ENCODE assay signal across 18 cellular contexts in genomic region chr7:47239927-47240570, GRCh38.
A peak's percentile ranks its signal among the peaks of the same experiment; 100 is the strongest.
DNase-seq lines count a peak whose midpoint lies in the region; ATAC-seq, FAIRE-seq and TF ChIP-seq lines count a peak whose summit lies in the region.
"Had no signal": no experiment of that assay in that cellular context is flagged by ENCODE, and none has a peak within 500 bp of the region (broad histone marks: within the 10 kb centered on the region; RNA-seq: fewer than 3 reads in every experiment).

No MANE protein-coding gene starts in this region.

- no TSS peak for BruUV-seq in HepG2 (replicated peaks; lab: Mats Ljungman, UMichigan)

- no peak overlapping the region for H3K4me2 ChIP-seq in HepG2 (ENCODE audit: low read depth, low read length)
- H3K4me2 ChIP-seq: BLaER1 treated with 17β-estradiol and CSF1 and Interleukin-3, amounts not matched to agents 10 nM and 100 nM had no signal

- no peak for TF ChIP-seq EP300 in HepG2 (IDR thresholded peaks at IDR 0.05; ENCODE audit: low read depth in 2 of 2, low read length in 2 of 2)
- TF ChIP-seq EP300 in HepG2 (CRISPR knock-in tag; IDR thresholded peaks at IDR 0.05; ENCODE audit: borderline replicate concordance) = no peak
- TF ChIP-seq EP300 in tibial nerve (IDR thresholded peaks at IDR 0.05) = peak; percentile 35 to 90

- CTCF ChIA-PET in HepG2 (lab: Yijun Ruan, JAX; ENCODE audit: low intra/inter-chr PET ratio, low total read pairs) = no interaction called here

- 4% methylated on average over 4 of the region's 4 CpGs for WGBS in HepG2 (ENCODE audit: low lambda C conversion rate)
- WGBS in tibial nerve, 2 donors = 51 to 60% methylated on average over 4 of the region's 4 CpGs

- H3K27me3 ChIP-seq in HepG2 (ENCODE audit: control insufficient read depth in 1 of 2, insufficient read depth in 2 of 2, low read length in 2 of 2) = peaks cover 0 to 8% of the 10 kb centered on the region in 2 experiments; a peak in 3 of 5 replicates
- H3K27me3 ChIP-seq in tibial nerve = no peaks in the 10 kb centered on the region
- H3K27me3 ChIP-seq: BLaER1 treated with 17β-estradiol and CSF1 and Interleukin-3, amounts not matched to agents 10 nM and 100 nM had no signal

- no peak for FAIRE-seq in HepG2 (lab: Jason Lieb, UNC)
- FAIRE-seq: GM18507 had no signal

- H3K4me3 ChIP-seq in HepG2 (replicated peaks in 1 of 3; ENCODE audit: insufficient read depth in 1 of 3, low read depth in 2 of 3, low read length in 3 of 3) = no peak overlapping the region
- no peak overlapping the region for H3K4me3 ChIP-seq in tibial nerve
- H3K4me3 ChIP-seq in foreskin fibroblast (ENCODE audit: low read depth in 1 of 2, low read length in 2 of 2) = no peak overlapping the region
- H3K4me3 ChIP-seq: BLaER1 treated with 17β-estradiol and CSF1 and Interleukin-3, amounts not matched to agents 10 nM and 100 nM had no signal

- peak; percentile 45 for ATAC-seq in HepG2
- ATAC-seq in GM21447 (IDR thresholded peaks at IDR 0.05; ENCODE audit: unreplicated experiment) = no peak

- TF ChIP-seq POLR2A in HepG2 (IDR thresholded peaks at IDR 0.05; ENCODE audit: insufficient read depth in 1 of 2, low read depth in 2 of 2, low read length in 2 of 2) (no peak), tibial nerve (IDR thresholded peaks at IDR 0.05) (no peak)

- peaks cover 8% of the 10 kb centered on the region; the same call in 1 of the 2 replicates for H3K4me1 ChIP-seq in HepG2 (ENCODE audit: insufficient read depth, low read length)
- peaks cover 0 to 36% (median 0%) of the 10 kb centered on the region in 4 donors for H3K4me1 ChIP-seq in tibial nerve

- peak; percentile 29 for DNase-seq in GM03348 (ENCODE audit: low spot score)
- peak; percentile 97 for DNase-seq in amniotic epithelial cell (ENCODE audit: low read depth)
- DNase-seq in HepG2 (ENCODE audit: low spot score) = no peak
- DNase-seq in tibial nerve (ENCODE audit: low spot score in 2 of 2) = peak in 1 of 2 donors; percentile 45
- no peak for DNase-seq in NOMO-1 (lab: John Stamatoyannopoulos, UW; ENCODE audit: unreplicated experiment in 2 of 2)
- no peak for DNase-seq in foreskin fibroblast
- DNase-seq: DMS153, EL, HCEC 1CT, IMR-90, Kasumi-1, NCI-H1417, NCI-H2029 treated with DMSO at 0.1 percent for 48 hours, NCI-H510A, SHP77 treated with DMSO at 0.1 percent for 48 hours had no signal

- no peaks in the 10 kb centered on the region for H3K79me2 ChIP-seq in HepG2 (ENCODE audit: insufficient read depth, low read length)

- no peak for TF ChIP-seq CTCF in HepG2 (CRISPR knock-in tag; IDR thresholded peaks at IDR 0.05)
- no peak for TF ChIP-seq CTCF in tibial nerve (IDR thresholded peaks at IDR 0.05)
- no peak for TF ChIP-seq CTCF in foreskin fibroblast (IDR thresholded peaks at IDR 0.05; ENCODE audit: low read depth, low read length)

- no peak overlapping the region for H2AFZ ChIP-seq in HepG2 (ENCODE audit: low read length)

- no peaks in the 10 kb centered on the region for H3K36me3 ChIP-seq in HepG2 (replicated peaks in 1 of 2; ENCODE audit: control insufficient read depth in 1 of 2, insufficient read depth in 2 of 2, low read length in 2 of 2)
- no peaks in the 10 kb centered on the region for H3K36me3 ChIP-seq in tibial nerve
- H3K36me3 ChIP-seq: BLaER1 treated with 17β-estradiol and CSF1 and Interleukin-3, amounts not matched to agents 10 nM and 100 nM had no signal

- POLR2A ChIA-PET in HepG2 (lab: Yijun Ruan, JAX) = no interaction called here

- H3K9me3 ChIP-seq in HepG2 (ENCODE audit: low read length) = no peaks in the 10 kb centered on the region
- no peaks in the 10 kb centered on the region for H3K9me3 ChIP-seq in tibial nerve
- H3K9me3 ChIP-seq: BLaER1 treated with 17β-estradiol and CSF1 and Interleukin-3, amounts not matched to agents 10 nM and 100 nM had no signal

- H3K27ac ChIP-seq in HepG2 (ENCODE audit: extremely low read length, insufficient read depth, low read length) (no peak overlapping the region), tibial nerve (no peak overlapping the region)
- H3K27ac ChIP-seq: BLaER1 treated with 17β-estradiol and CSF1 and Interleukin-3, amounts not matched to agents 10 nM and 100 nM had no signal

- TF ChIP-seq RAD21 in HepG2 (CRISPR knock-in tag; IDR thresholded peaks at IDR 0.05) = no peak

- no peaks in the 10 kb centered on the region for H4K20me1 ChIP-seq in HepG2 (ENCODE audit: insufficient read depth, low read length)
- H4K20me1 ChIP-seq: BLaER1 treated with 17β-estradiol and CSF1 and Interleukin-3, amounts not matched to agents 10 nM and 100 nM had no signal

- intact Hi-C loops in HepG2 (cut with micrococcal nuclease; ENCODE audit: unreplicated experiment) = no loop called here

- in situ Hi-C loops in HepG2 (cut with HindIII; ENCODE audit: extremely low pct_ligation_motif_present, low pct_unique_long_range_greater_than_20kb) = no loop called here

- no peak overlapping the region for H3K9ac ChIP-seq in HepG2 (ENCODE audit: insufficient read depth, low read depth, low read length)
- H3K9ac ChIP-seq: BLaER1 treated with 17β-estradiol and CSF1 and Interleukin-3, amounts not matched to agents 10 nM and 100 nM had no signal

TF ChIP-seq in HepG2, 621 proteins besides CTCF, POLR2A, EP300 and RAD21:
- TF ChIP-seq ZNF263 (CRISPR knock-in tag; IDR thresholded peaks at IDR 0.05) = no peak
- no peak for TF ChIP-seq HOMEZ (CRISPR knock-in tag; IDR thresholded peaks at IDR 0.05; ENCODE audit: low read depth)
- no peak for TF ChIP-seq PCBP1 (IDR thresholded peaks at IDR 0.05; ENCODE audit: borderline replicate concordance, low read depth, low read length)
- no peak for TF ChIP-seq ONECUT2 (CRISPR knock-in tag; IDR thresholded peaks at IDR 0.05)
- TF ChIP-seq ZNF777 (CRISPR knock-in tag; IDR thresholded peaks at IDR 0.05) = no peak
- no peak for TF ChIP-seq ZBTB7B (CRISPR knock-in tag; IDR thresholded peaks at IDR 0.05)
- TF ChIP-seq ADNP (CRISPR knock-in tag; IDR thresholded peaks at IDR 0.05) = no peak
- no peak for TF ChIP-seq NFE2L2 (IDR thresholded peaks at IDR 0.05; ENCODE audit: low read length)
- no peak for TF ChIP-seq FOXA1 (IDR thresholded peaks at IDR 0.05)
- TF ChIP-seq FOXA1 (CRISPR knock-in tag; IDR thresholded peaks at IDR 0.05) = no peak
- no peak for TF ChIP-seq CBX5 (CRISPR knock-in tag; IDR thresholded peaks at IDR 0.05; ENCODE audit: borderline replicate concordance)
- no peak for TF ChIP-seq NR3C1 (CRISPR knock-in tag; IDR thresholded peaks at IDR 0.05)
- TF ChIP-seq JARID2 (CRISPR knock-in tag; IDR thresholded peaks at IDR 0.05; ENCODE audit: insufficient replicate concordance) = no peak
- TF ChIP-seq FOXK2 (IDR thresholded peaks at IDR 0.05) = no peak
- no peak for TF ChIP-seq ZNF572 (CRISPR knock-in tag; IDR thresholded peaks at IDR 0.05)
- TF ChIP-seq ZNF3 (CRISPR knock-in tag; IDR thresholded peaks at IDR 0.05) = no peak
- no peak for TF ChIP-seq SETDB1 (CRISPR knock-in tag; IDR thresholded peaks at IDR 0.05; ENCODE audit: borderline replicate concordance)

Comparison
In these comparisons a context has a peak if more than half of its experiments do, and no peak if none do; other contexts are left out.
1. DNase-seq: peak in GM03348 (single experiment) and amniotic epithelial cell (single experiment); none in HepG2 (single experiment), NOMO-1 (0 of 2) and foreskin fibroblast (0 of 2).